8 cellular contexts compared by ENCODE assay signal in genomic region chr9:131669234-131670172, GRCh38.
DNase-seq lines count a peak whose midpoint lies in the region; ATAC-seq and TF ChIP-seq lines count a peak whose summit lies in the region.

No MANE protein-coding gene starts in this region.

- no peaks in the 10 kb centered on the region for H3K9me3 ChIP-seq in SK-N-SH

- H3K27ac ChIP-seq in SK-N-SH (ENCODE audit: low read depth in 2 of 2, low read length in 1 of 2) (peak overlapping the region; percentile 50 to 64; a peak in 3 of 4 replicates), temporal lobe (ENCODE audit: low read depth, low read length) (peak overlapping the region; percentile 54)

- H3K4me1 Mint-ChIP-seq in activated naive CD8-positive, alpha-beta T cell treated with anti-CD3 and anti-CD28 coated beads for 36 hours = peaks cover 73% of the 10 kb centered on the region
- peaks cover 76% of the 10 kb centered on the region for H3K4me1 Mint-ChIP-seq in memory B cell

- H3K36me3 Mint-ChIP-seq in activated naive CD8-positive, alpha-beta T cell treated with anti-CD3 and anti-CD28 coated beads for 36 hours = peaks cover 17% of the 10 kb centered on the region
- peaks cover 12% of the 10 kb centered on the region for H3K36me3 Mint-ChIP-seq in memory B cell

- peaks cover 12% of the 10 kb centered on the region for H3F3A ChIP-seq in SK-N-SH (replicated peaks; ENCODE audit: insufficient read depth)

- TF ChIP-seq RAD21 in SK-N-SH (IDR thresholded peaks at IDR 0.05; ENCODE audit: low read length) = no peak

- no peak for TF ChIP-seq EP300 in SK-N-SH (IDR thresholded peaks at IDR 0.05; ENCODE audit: borderline replicate concordance in 1 of 2, low read depth in 1 of 2, low read length in 1 of 2)

- peak overlapping the region; percentile 95 for H3K27ac Mint-ChIP-seq in activated naive CD8-positive, alpha-beta T cell treated with anti-CD3 and anti-CD28 coated beads for 36 hours
- H3K27ac Mint-ChIP-seq in memory B cell = peak overlapping the region; percentile 97

- peak overlapping the region; percentile 38 for H3K4me3 Mint-ChIP-seq in activated naive CD8-positive, alpha-beta T cell treated with anti-CD3 and anti-CD28 coated beads for 36 hours
- peak overlapping the region; percentile 68 for H3K4me3 Mint-ChIP-seq in memory B cell

- peaks cover 56% of the 10 kb centered on the region for H3K79me2 ChIP-seq in SK-N-SH (ENCODE audit: insufficient read depth)

- DNase-seq in SK-N-SH (no peak), memory B cell (ENCODE audit: low spot score in 2 of 2) (no peak), erythroblast (lab: John Stamatoyannopoulos, UW) (no peak)
- no peak for DNase-seq in activated naive CD8-positive, alpha-beta T cell treated with anti-CD3 and anti-CD28 coated beads for 36 hours

- no peaks in the 10 kb centered on the region for H3K27me3 ChIP-seq in SK-N-SH (ENCODE audit: insufficient read depth)

- no peaks in the 10 kb centered on the region for H3K27me3 Mint-ChIP-seq in activated naive CD8-positive, alpha-beta T cell treated with anti-CD3 and anti-CD28 coated beads for 36 hours
- H3K27me3 Mint-ChIP-seq in memory B cell = no peaks in the 10 kb centered on the region

- peaks cover 25% of the 10 kb centered on the region in 2 experiments for H3K4me1 ChIP-seq in SK-N-SH (ENCODE audit: control insufficient read depth in 1 of 2, insufficient read depth in 2 of 2, low read depth in 1 of 2, low read length in 1 of 2)

- no peak for TF ChIP-seq POLR2A in erythroblast (IDR thresholded peaks at IDR 0.05; ENCODE audit: low read length)

- ATAC-seq in SK-N-SH treated with all-trans-retinoic acid at 6 μM for 48 hours (no peak), memory B cell (ENCODE audit: low read depth) (no peak), GM21447 (IDR thresholded peaks at IDR 0.05; ENCODE audit: unreplicated experiment) (no peak), HG02852 (IDR thresholded peaks at IDR 0.05; ENCODE audit: unreplicated experiment) (no peak)

- CTCF ChIA-PET in SK-N-SH (lab: Yijun Ruan, JAX) = interaction anchor here (0.7 to 3.0 kb wide), 6 partner anchors 9 to 72 kb away, joined by 3 to 12 read pairs (median 5); partner anchors contain the start of gene RAPGEF1

- no peak overlapping the region for H3K4me3 ChIP-seq in SK-N-SH (ENCODE audit: low read depth in 2 of 2, low read length in 1 of 2)

- no peaks in the 10 kb centered on the region for H3K36me3 ChIP-seq in SK-N-SH (replicated peaks in 1 of 2; ENCODE audit: control insufficient read depth in 1 of 2, insufficient read depth in 2 of 2, low read length in 1 of 2)

- POLR2A ChIA-PET in SK-N-SH (lab: Yijun Ruan, JAX) = no interaction called here

- WGBS in SK-N-SH (ENCODE audit: low lambda C conversion rate) = 89% methylated on average over 10 of the region's 14 CpGs

- peak overlapping the region; percentile 66 for H3K4me2 ChIP-seq in SK-N-SH

- TF ChIP-seq CTCF in SK-N-SH (IDR thresholded peaks at IDR 0.05) = no peak

- H3K9me2 ChIP-seq in SK-N-SH = no peaks in the 10 kb centered on the region

- no peak overlapping the region for H3K9ac ChIP-seq in SK-N-SH

- peaks cover 78% of the 10 kb centered on the region for H4K20me1 ChIP-seq in SK-N-SH (ENCODE audit: insufficient read depth)

- H3K9me3 Mint-ChIP-seq in activated naive CD8-positive, alpha-beta T cell treated with anti-CD3 and anti-CD28 coated beads for 36 hours = no peaks in the 10 kb centered on the region
- no peaks in the 10 kb centered on the region for H3K9me3 Mint-ChIP-seq in memory B cell

- no peak overlapping the region for H2AFZ ChIP-seq in SK-N-SH (ENCODE audit: low read depth)

TF ChIP-seq in SK-N-SH, 30 proteins besides CTCF, POLR2A, EP300 and RAD21:
- TF ChIP-seq, protein P1, sequence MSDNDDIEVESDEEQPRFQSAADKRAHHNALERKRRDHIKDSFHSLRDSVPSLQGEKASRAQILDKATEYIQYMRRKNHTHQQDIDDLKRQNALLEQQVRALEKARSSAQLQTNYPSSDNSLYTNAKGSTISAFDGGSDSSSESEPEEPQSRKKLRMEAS (IDR thresholded peaks at IDR 0.05; ENCODE audit: low read depth) = no peak
- TF ChIP-seq RXRA (IDR thresholded peaks at IDR 0.05; ENCODE audit: borderline replicate concordance, low read depth) (no peak), RCOR1 (IDR thresholded peaks at IDR 0.05; ENCODE audit: low read length) (no peak), JUND (IDR thresholded peaks at IDR 0.05) (no peak), FOSL2 (IDR thresholded peaks at IDR 0.05; ENCODE audit: borderline replicate concordance, low read depth) (no peak), TCF12 (IDR thresholded peaks at IDR 0.05) (no peak), ELF1 (IDR thresholded peaks at IDR 0.05) (no peak), MEF2A (IDR thresholded peaks at IDR 0.05; ENCODE audit: borderline replicate concordance, low read depth) (no peak), CHD2 (IDR thresholded peaks at IDR 0.05; ENCODE audit: low read length, partially characterized antibody) (no peak)
- TF ChIP-seq, protein P2, sequence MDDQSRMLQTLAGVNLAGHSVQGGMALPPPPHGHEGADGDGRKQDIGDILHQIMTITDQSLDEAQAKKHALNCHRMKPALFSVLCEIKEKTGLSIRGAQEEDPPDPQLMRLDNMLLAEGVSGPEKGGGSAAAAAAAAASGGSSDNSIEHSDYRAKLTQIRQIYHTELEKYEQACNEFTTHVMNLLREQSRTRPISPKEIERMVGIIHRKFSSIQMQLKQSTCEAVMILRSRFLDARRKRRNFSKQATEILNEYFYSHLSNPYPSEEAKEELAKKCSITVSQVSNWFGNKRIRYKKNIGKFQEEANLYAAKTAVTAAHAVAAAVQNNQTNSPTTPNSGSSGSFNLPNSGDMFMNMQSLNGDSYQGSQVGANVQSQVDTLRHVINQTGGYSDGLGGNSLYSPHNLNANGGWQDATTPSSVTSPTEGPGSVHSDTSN (IDR thresholded peaks at IDR 0.05) = no peak
- TF ChIP-seq, protein P3, sequence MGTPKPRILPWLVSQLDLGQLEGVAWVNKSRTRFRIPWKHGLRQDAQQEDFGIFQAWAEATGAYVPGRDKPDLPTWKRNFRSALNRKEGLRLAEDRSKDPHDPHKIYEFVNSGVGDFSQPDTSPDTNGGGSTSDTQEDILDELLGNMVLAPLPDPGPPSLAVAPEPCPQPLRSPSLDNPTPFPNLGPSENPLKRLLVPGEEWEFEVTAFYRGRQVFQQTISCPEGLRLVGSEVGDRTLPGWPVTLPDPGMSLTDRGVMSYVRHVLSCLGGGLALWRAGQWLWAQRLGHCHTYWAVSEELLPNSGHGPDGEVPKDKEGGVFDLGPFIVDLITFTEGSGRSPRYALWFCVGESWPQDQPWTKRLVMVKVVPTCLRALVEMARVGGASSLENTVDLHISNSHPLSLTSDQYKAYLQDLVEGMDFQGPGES (IDR thresholded peaks at IDR 0.05; ENCODE audit: low read depth, low read length) = no peak

TF ChIP-seq in SK-N-SH treated with all-trans-retinoic acid at 6 μM for 48 hours, 23 proteins besides CTCF, POLR2A, EP300 and RAD21 (continues in another document):
- TF ChIP-seq PATZ1 (CRISPR knock-in tag; IDR thresholded peaks at IDR 0.05; ENCODE audit: borderline replicate concordance) (no peak), TOX (CRISPR knock-in tag; IDR thresholded peaks at IDR 0.05; ENCODE audit: borderline replicate concordance) (no peak), ZFP30 (CRISPR knock-in tag; IDR thresholded peaks at IDR 0.05) (no peak), OSR1 (CRISPR knock-in tag; IDR thresholded peaks at IDR 0.05) (no peak), RARB (CRISPR knock-in tag; IDR thresholded peaks at IDR 0.05) (no peak), ZNF565 (CRISPR knock-in tag; conservative IDR thresholded peaks at IDR 0.05; ENCODE audit: low read depth) (no peak), ZFP3 (CRISPR knock-in tag; IDR thresholded peaks at IDR 0.05) (no peak), CSDC2 (CRISPR knock-in tag; IDR thresholded peaks at IDR 0.05) (no peak), ARNTL (CRISPR knock-in tag; IDR thresholded peaks at IDR 0.05; ENCODE audit: borderline replicate concordance, low read depth) (no peak), CSRNP3 (CRISPR knock-in tag; IDR thresholded peaks at IDR 0.05) (no peak)
- TF ChIP-seq, protein P4, sequence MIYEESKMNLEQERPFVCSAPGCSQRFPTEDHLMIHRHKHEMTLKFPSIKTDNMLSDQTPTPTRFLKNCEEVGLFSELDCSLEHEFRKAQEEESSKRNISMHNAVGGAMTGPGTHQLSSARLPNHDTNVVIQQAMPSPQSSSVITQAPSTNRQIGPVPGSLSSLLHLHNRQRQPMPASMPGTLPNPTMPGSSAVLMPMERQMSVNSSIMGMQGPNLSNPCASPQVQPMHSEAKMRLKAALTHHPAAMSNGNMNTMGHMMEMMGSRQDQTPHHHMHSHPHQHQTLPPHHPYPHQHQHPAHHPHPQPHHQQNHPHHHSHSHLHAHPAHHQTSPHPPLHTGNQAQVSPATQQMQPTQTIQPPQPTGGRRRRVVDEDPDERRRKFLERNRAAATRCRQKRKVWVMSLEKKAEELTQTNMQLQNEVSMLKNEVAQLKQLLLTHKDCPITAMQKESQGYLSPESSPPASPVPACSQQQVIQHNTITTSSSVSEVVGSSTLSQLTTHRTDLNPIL (CRISPR knock-in tag; IDR thresholded peaks at IDR 0.05; ENCODE audit: low read depth) = no peak
